ENCODE assay signal across 24 cellular contexts in genomic region chr6:92274588-92274987, GRCh38.
"Had no signal": no experiment of that assay in that cellular context is flagged by ENCODE, and none has a peak within 500 bp of the region (broad histone marks: within the 10 kb centered on the region; RNA-seq: fewer than 3 reads in every experiment).

No MANE protein-coding gene starts in this region.

- H3K27me3 Mint-ChIP-seq: effector memory CD8-positive, alpha-beta T cell; naive B cell had no signal

- H3K9me3 Mint-ChIP-seq: endodermal cell had no signal

- H3K27ac Mint-ChIP-seq: effector memory CD8-positive, alpha-beta T cell; naive B cell had no signal

- H3K4me3 Mint-ChIP-seq: effector memory CD8-positive, alpha-beta T cell; endodermal cell; naive B cell had no signal

- H3K36me3 Mint-ChIP-seq: naive B cell had no signal

- DNase-seq: cerebellar nuclear complex; dermis blood vessel endothelial cell; dorsolateral prefrontal cortex; effector CD8-positive, alpha-beta T cell; effector memory CD8-positive, alpha-beta T cell; endodermal cell; erythroblast; esophagus squamous epithelium; foreskin fibroblast; foreskin melanocyte; gastrocnemius medialis; glutamatergic neuron; head of caudate nucleus; heart right ventricle; hippocampal formation; kidney glomerular epithelial cell; left colon; left lung; left ventricle myocardium superior; lower lobe of right lung; mesendoderm; mucosa of descending colon; naive B cell had no signal

- ATAC-seq: effector memory CD8-positive, alpha-beta T cell; esophagus mucosa; gastrocnemius medialis; heart right ventricle; left colon; left lung; left ventricle myocardium superior; lower lobe of right lung; mucosa of descending colon had no signal

- H3K4me1 Mint-ChIP-seq: naive B cell had no signal
